Comparison of ENCODE assay signal across 12 cellular contexts in genomic region chr10:113856563-113856962, GRCh38. TPM values are rescaled to one million over a fixed set of nuclear protein-coding genes. Genes with fewer than 3 reads are reported as not detected.
DNase-seq lines count a peak whose midpoint lies in the region; ATAC-seq and TF ChIP-seq lines count a peak whose summit lies in the region.
"Had no signal": no experiment of that assay in that cellular context is flagged by ENCODE, and none has a peak within 500 bp of the region (broad histone marks: within the 10 kb centered on the region; RNA-seq: fewer than 3 reads in every experiment).

No MANE protein-coding gene starts in this region.

- H3K27ac ChIP-seq in heart right ventricle: peak overlapping the region in 9 of 10 donors; percentile 47 to 97 (median 96)
- H3K27ac ChIP-seq in iPS-20b (ENCODE audit: low read length): no peak overlapping the region
- peak overlapping the region in 1 of 4 donors; percentile 95 for H3K27ac ChIP-seq in upper lobe of left lung

- H3K27me3 ChIP-seq in heart right ventricle (no peaks in the 10 kb centered on the region), iPS-20b (ENCODE audit: insufficient read depth, low read length) (no peaks in the 10 kb centered on the region), upper lobe of left lung (no peaks in the 10 kb centered on the region)
- H3K27me3 ChIP-seq: sigmoid colon, transverse colon had no signal

- peaks cover 0 to 56% (median 49%) of the 10 kb centered on the region in 9 donors for H3K4me1 ChIP-seq in heart right ventricle
- peaks cover 12% of the 10 kb centered on the region; the same call in 1 of the 2 replicates for H3K4me1 ChIP-seq in iPS-20b (ENCODE audit: insufficient read depth, low read length)
- H3K4me1 ChIP-seq in upper lobe of left lung: peaks cover 23 to 67% (median 36%) of the 10 kb centered on the region in 4 donors

- no peak for TF ChIP-seq POLR2A in upper lobe of left lung (IDR thresholded peaks at IDR 0.05)

- H3K4me3 ChIP-seq in heart right ventricle (peak overlapping the region in 9 of 10 donors; percentile 74 to 99 (median 90)), iPS-20b (ENCODE audit: low read length) (peak overlapping the region; percentile 99), upper lobe of left lung (peak overlapping the region in 3 of 4 donors; percentile 74 to 86 (median 76))

- H3K4me1 Mint-ChIP-seq in WTC11: peaks cover 25% of the 10 kb centered on the region

- TF ChIP-seq CTCF in heart right ventricle (IDR thresholded peaks at IDR 0.05) (no peak), WTC11 (IDR thresholded peaks at IDR 0.05) (no peak), upper lobe of left lung (IDR thresholded peaks at IDR 0.05) (no peak)

- intact Hi-C loops in heart right ventricle (cut with DNase I): loop anchor here in 6 of 10 donors (5.0 to 10.0 kb wide), 5 partner anchors 36 to 211 kb away; partner anchors contain the start of gene ADRB1 (in 4 of the 6)
- intact Hi-C loops in cardiac septum (cut with DNase I): loop anchor here (5.0 kb wide), 1 partner anchor 206 kb away; no protein-coding TSS in a partner anchor

- DNase-seq in heart right ventricle (no peak), cardiac septum (ENCODE audit: low spot score) (no peak), WTC11 (ENCODE audit: low spot score) (no peak), upper lobe of left lung (no peak), SKM-1 (lab: John Stamatoyannopoulos, UW; ENCODE audit: unreplicated experiment) (no peak)
- DNase-seq: activated effector memory CD4-positive, alpha-beta T cell treated with Interleukin-2 at 50 U/mL for 16 hours; Caco-2; sigmoid colon had no signal

- TF ChIP-seq EP300 in upper lobe of left lung (IDR thresholded peaks at IDR 0.05): no peak

- CTCF ChIA-PET in WTC11 (lab: Charles Lee): interaction anchor here (0.7 kb wide), 1 partner anchor 222 kb away, joined by 3 read pairs; no protein-coding TSS in a partner anchor

- H3K36me3 ChIP-seq in heart right ventricle (peaks cover 0 to 34% (median 26%) of the 10 kb centered on the region in 9 donors), iPS-20b (ENCODE audit: insufficient read depth, low read depth, low read length) (peaks cover 35% of the 10 kb centered on the region), upper lobe of left lung (peaks cover 0 to 18% (median 9%) of the 10 kb centered on the region in 4 donors)

- no peaks in the 10 kb centered on the region for H3K9me3 Mint-ChIP-seq in WTC11

- H3K4me3 Mint-ChIP-seq in WTC11: peak overlapping the region; percentile 96

- peaks cover 0 to 9% (median 0%) of the 10 kb centered on the region in 11 donors for H3K9me3 ChIP-seq in heart right ventricle
- no peaks in the 10 kb centered on the region for H3K9me3 ChIP-seq in iPS-20b (ENCODE audit: insufficient read depth, low read depth, low read length)
- no peaks in the 10 kb centered on the region for H3K9me3 ChIP-seq in upper lobe of left lung
- H3K9me3 ChIP-seq: Caco-2, sigmoid colon, transverse colon had no signal

- H3K27ac Mint-ChIP-seq in WTC11: no peak overlapping the region

- peak overlapping the region; percentile 95; the same call in 1 of the 2 replicates for H3K9ac ChIP-seq in iPS-20b (ENCODE audit: low read depth, low read length)

- POLR2A ChIA-PET in WTC11 (lab: Charles Lee): no interaction called here

- H3K36me3 Mint-ChIP-seq in WTC11: peaks cover 29% of the 10 kb centered on the region

- no peak for ATAC-seq in heart right ventricle
- no peak for ATAC-seq in WTC11
- no peak for ATAC-seq in upper lobe of left lung (ENCODE audit: low FRiP score in 2 of 2)
- no peak for ATAC-seq in GM18519 (IDR thresholded peaks at IDR 0.05; ENCODE audit: low FRiP score, unreplicated experiment)
- ATAC-seq in GM18858 (IDR thresholded peaks at IDR 0.05; ENCODE audit: unreplicated experiment): no peak

- 53 to 56% methylated on average over 1 of the region's 1 CpG for WGBS in heart right ventricle, 2 donors
- 47 to 50% methylated on average over 1 of the region's 1 CpG for WGBS in upper lobe of left lung, 2 donors

- H3K27me3 Mint-ChIP-seq in WTC11 (ENCODE audit: low read depth): no peaks in the 10 kb centered on the region

TF ChIP-seq in WTC11, 78 proteins besides CTCF, POLR2A, EP300 and RAD21:
- TF ChIP-seq ZNF138 (CRISPR knock-in tag; conservative IDR thresholded peaks at IDR 0.05) (no peak), CDX4 (CRISPR knock-in tag; IDR thresholded peaks at IDR 0.05; ENCODE audit: borderline replicate concordance) (no peak), MAX (CRISPR knock-in tag; IDR thresholded peaks at IDR 0.05) (no peak), NFYB (CRISPR knock-in tag; conservative IDR thresholded peaks at IDR 0.05; ENCODE audit: low read depth) (no peak), ETV6 (CRISPR knock-in tag; IDR thresholded peaks at IDR 0.05) (no peak), TEAD4 (CRISPR knock-in tag; IDR thresholded peaks at IDR 0.05) (no peak), ZNF317 (CRISPR knock-in tag; IDR thresholded peaks at IDR 0.05; ENCODE audit: borderline replicate concordance, low read depth) (no peak), JAZF1 (CRISPR knock-in tag; IDR thresholded peaks at IDR 0.05) (no peak), PRRX2 (CRISPR knock-in tag; IDR thresholded peaks at IDR 0.05) (no peak), TP53 (CRISPR knock-in tag; IDR thresholded peaks at IDR 0.05) (no peak), ZNF423 (CRISPR knock-in tag; IDR thresholded peaks at IDR 0.05) (no peak), TCF7 (CRISPR knock-in tag; IDR thresholded peaks at IDR 0.05; ENCODE audit: low read depth) (no peak), ATF1 (CRISPR knock-in tag; IDR thresholded peaks at IDR 0.05) (no peak), OVOL2 (CRISPR knock-in tag; IDR thresholded peaks at IDR 0.05; ENCODE audit: borderline replicate concordance) (no peak)

RNA-seq across cellular contexts. Expression of gene NHLRC2, which starts 2.1 kb away (rescaled TPM):
- total RNA-seq in heart right ventricle: 10 to 100 TPM; 58.0 to 98.0 (median 72.0) TPM
- polyA plus RNA-seq in heart right ventricle: 10 to 100 TPM in 1 of 2 donors, 1 to 10 TPM in 1; 6.7 to 22.8 TPM
- 58.4 TPM for total RNA-seq in cardiac septum
- total RNA-seq in WTC11 (2021): 37.9 to 40.7 TPM (median 38.4 TPM) in 3 replicates
- total RNA-seq in upper lobe of left lung: 10 to 100 TPM; 24.2 to 55.5 (median 39.7) TPM

RNA-seq across cellular contexts. Expression of gene DCLRE1A, which starts 2.7 kb away (rescaled TPM):
- total RNA-seq in heart right ventricle (1 to 10 TPM; 4.6 to 7.5 (median 5.7) TPM), cardiac septum (5.4 TPM), WTC11 (2021) (10.5 to 11.8 TPM (median 11.3 TPM) in 3 replicates), upper lobe of left lung (10 to 100 TPM in 1 of 6 donors, 1 to 10 TPM in 5; 4.0 to 12.4 (median 6.0) TPM)
- polyA plus RNA-seq in heart right ventricle: 1 to 10 TPM; 3.3 to 3.9 TPM
